In the genomic region with DNA sequence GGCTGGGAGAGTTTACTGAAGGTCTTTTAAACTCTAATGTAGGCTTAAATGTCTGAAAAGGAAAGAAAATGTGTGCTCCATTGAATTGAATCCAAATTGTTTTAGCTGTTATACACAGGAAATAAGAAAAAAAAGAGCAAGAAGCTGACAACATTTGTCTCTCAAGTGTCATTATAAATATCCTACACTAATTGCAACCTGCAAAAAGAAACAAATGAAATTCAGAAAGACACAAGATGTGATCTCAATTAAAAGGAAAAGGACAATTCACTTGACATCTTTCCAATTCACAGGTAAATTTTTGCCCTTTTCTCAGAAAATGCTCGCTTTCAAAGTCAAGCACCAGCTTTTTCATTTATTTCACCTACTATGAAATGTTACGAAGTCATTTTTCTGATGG, we compare ENCODE assay signal across 32 cellular contexts.
"Had no signal": no experiment of that assay in that cellular context is flagged by ENCODE, and none has a peak within 500 bp of the region (broad histone marks: within the 10 kb centered on the region; RNA-seq: fewer than 3 reads in every experiment).

No MANE protein-coding gene starts in this region.

- H3K4me3 ChIP-seq: body of pancreas, cardiac muscle cell, coronary artery had no signal

- H3K27ac ChIP-seq: adrenal gland, cardiac muscle cell, coronary artery, WERI-Rb-1 had no signal

- ATAC-seq: activated CD4-positive, alpha-beta T cell treated with anti-CD3 and anti-CD28 coated beads for 36 hours; activated CD4-positive, CD25-positive, alpha-beta regulatory T cell treated with anti-CD3 and anti-CD28 coated beads, Interleukin-2, amount 50 U/mL, for 24 hours; activated CD8-positive, alpha-beta T cell treated with anti-CD3 and anti-CD28 coated beads for 36 hours; activated naive CD4-positive, alpha-beta T cell treated with anti-CD3 and anti-CD28 coated beads, Interleukin-2, amount 50 U/mL, for 72 hours; activated T-cell treated with anti-CD3 and anti-CD28 coated beads, Interleukin-2, amount 50 U/mL, for 4 hours; activated T-cell treated with anti-CD3 and anti-CD28 coated beads, Interleukin-2, amount 50 U/mL, for 72 hours; activated T-helper 17 cell treated with anti-CD3 and anti-CD28 coated beads, Interleukin-2, amount 50 U/mL, for 72 hours; body of pancreas; WTC11 had no signal

- H3K9me3 ChIP-seq: adrenal gland, body of pancreas had no signal

- DNase-seq: activated CD4-positive, alpha-beta memory T cell treated with anti-CD3 and anti-CD28 coated beads for 36 hours; activated CD4-positive, alpha-beta T cell treated with anti-CD3 and anti-CD28 coated beads for 1 hour; activated CD4-positive, alpha-beta T cell treated with anti-CD3 and anti-CD28 coated beads for 36 hours; activated CD4-positive, alpha-beta T cell treated with anti-CD3 and anti-CD28 coated beads, Interleukin-2, amount 10 ng/mL, durations not matched to agents 24 days and 14 days; activated CD4-positive, alpha-beta T cell treated with anti-CD3 and anti-CD28 coated beads, Interleukin-2, amount 50 U/mL, for 1 hour; activated CD4-positive, alpha-beta T cell treated with anti-CD3 and anti-CD28 coated beads, Interleukin-2, amount 50 U/mL, for 4 hours; activated CD4-positive, CD25-positive, alpha-beta regulatory T cell; activated CD8-positive, alpha-beta memory T cell treated with anti-CD3 and anti-CD28 coated beads, Interleukin-2, amount 50 U/mL, for 4 hours; activated CD8-positive, alpha-beta T cell treated with anti-CD3 and anti-CD28 coated beads for 36 hours; activated effector memory CD4-positive, alpha-beta T cell treated with anti-CD3 and anti-CD28 coated beads, Interleukin-2, amount 50 U/mL, for 16 hours; activated gamma-delta T cell treated with Interleukin-2 at 50 U/mL for 16 hours; activated naive CD4-positive, alpha-beta T cell; activated naive CD4-positive, alpha-beta T cell treated with anti-CD3 and anti-CD28 coated beads for 36 hours; activated naive CD4-positive, alpha-beta T cell treated with anti-CD3 and anti-CD28 coated beads, Interleukin-2, amount 50 U/mL, for 16 hours; activated naive CD8-positive, alpha-beta T cell treated with anti-CD3 and anti-CD28 coated beads for 36 hours; activated T-cell treated with anti-CD3 and anti-CD28 coated beads for 4 hours; activated T-cell treated with anti-CD3 and anti-CD28 coated beads, Interleukin-2, amount 50 U/mL, for 1 hour; activated T-cell treated with anti-CD3 and anti-CD28 coated beads, Interleukin-2, amount 50 U/mL, for 4 hours; activated T-cell treated with anti-CD3 and anti-CD28 coated beads, Interleukin-2, amount 50 U/mL, for 72 hours; adrenal gland; amniotic stem cell; aorta; body of pancreas; T-helper 2 cell; T-helper 9 cell; WERI-Rb-1 had no signal

- H3K4me1 ChIP-seq: adrenal gland had no signal

- H3K36me3 ChIP-seq: adrenal gland, cardiac muscle cell, WERI-Rb-1 had no signal

- H3K27me3 ChIP-seq: adrenal gland, body of pancreas, cardiac muscle cell had no signal
